13 cellular contexts compared by ENCODE assay signal in genomic region chr5:53991942-53992341, GRCh38.
A peak's percentile ranks its signal among the peaks of the same experiment; 100 is the strongest.
DNase-seq lines count a peak whose midpoint lies in the region; ATAC-seq and TF ChIP-seq lines count a peak whose summit lies in the region.
"Had no signal": no experiment of that assay in that cellular context is flagged by ENCODE, and none has a peak within 500 bp of the region (broad histone marks: within the 10 kb centered on the region; RNA-seq: fewer than 3 reads in every experiment).

No MANE protein-coding gene starts in this region.

- no peak overlapping the region for H3K14ac ChIP-seq in H9 (ENCODE audit: insufficient read depth, low read length)

- H3K36me3 Mint-ChIP-seq in H9 (ENCODE audit: insufficient read depth in 1 of 3, low read depth in 3 of 3) = no peaks in the 10 kb centered on the region

- no peaks in the 10 kb centered on the region for H3K27me3 Mint-ChIP-seq in H9 (ENCODE audit: low read depth)
- H3K27me3 Mint-ChIP-seq: brain had no signal

- no peak overlapping the region for H3K27ac Mint-ChIP-seq in H9
- H3K27ac Mint-ChIP-seq: brain had no signal

- H3K27ac ChIP-seq in C4-2B = no peak overlapping the region
- no peak overlapping the region for H3K27ac ChIP-seq in H9 (ENCODE audit: insufficient read length, low read depth, low read length)
- H3K27ac ChIP-seq in RWPE2 (ENCODE audit: poor library complexity, severe bottlenecking) = no peak overlapping the region
- no peak overlapping the region for H3K27ac ChIP-seq in foreskin keratinocyte
- H3K27ac ChIP-seq: VCaP had no signal

- H2AFZ ChIP-seq in H9 (ENCODE audit: low read length) = no peak overlapping the region

- no peak overlapping the region for H3K4me3 Mint-ChIP-seq in H9
- H3K4me3 Mint-ChIP-seq: brain had no signal

- H2BK5ac ChIP-seq in H9 (ENCODE audit: insufficient read length, low read length) = no peak overlapping the region

- no peak overlapping the region for H3K23ac ChIP-seq in H9 (ENCODE audit: insufficient read length, low read depth, low read length)

- H3K27me3 ChIP-seq in H9 (ENCODE audit: insufficient read depth, low read length) = no peaks in the 10 kb centered on the region
- H3K27me3 ChIP-seq in RWPE2 (ENCODE audit: insufficient read depth, poor library complexity, severe bottlenecking) = no peaks in the 10 kb centered on the region
- H3K27me3 ChIP-seq in foreskin keratinocyte = no peaks in the 10 kb centered on the region

- no peak overlapping the region for H3K4me2 ChIP-seq in H9 (ENCODE audit: insufficient read depth, insufficient read length, low read length)

- no peaks in the 10 kb centered on the region for H3K79me2 ChIP-seq in H9 (ENCODE audit: insufficient read depth, low read length)

- no peak overlapping the region for H2AK5ac ChIP-seq in H9 (ENCODE audit: insufficient read length, low read length)

- H3K4me1 ChIP-seq in H9 (ENCODE audit: insufficient read depth, low read length) = no peaks in the 10 kb centered on the region; the same call in 1 of the 2 replicates
- H3K4me1 ChIP-seq in RWPE2 (ENCODE audit: insufficient read depth, poor library complexity, severe bottlenecking) = peaks cover 16% of the 10 kb centered on the region
- H3K4me1 ChIP-seq in foreskin keratinocyte = peaks cover 8% of the 10 kb centered on the region

- no peak overlapping the region for H3K4ac ChIP-seq in H9 (ENCODE audit: low read depth, low read length)

- no peak overlapping the region for H3T11ph ChIP-seq in H9 (ENCODE audit: low read length)

- no peak for ATAC-seq in RWPE2 (ENCODE audit: low read depth)
- ATAC-seq in foreskin keratinocyte = no peak
- ATAC-seq in GM19395 (IDR thresholded peaks at IDR 0.05; ENCODE audit: unreplicated experiment) = no peak
- no peak for ATAC-seq in HG02840 (IDR thresholded peaks at IDR 0.05; ENCODE audit: low FRiP score, unreplicated experiment)

- H3K79me1 ChIP-seq in H9 (ENCODE audit: insufficient read depth, low read depth, low read length, poor library complexity, severe bottlenecking) = no peaks in the 10 kb centered on the region

- no peaks in the 10 kb centered on the region for H3K36me3 ChIP-seq in RWPE2 (ENCODE audit: low read depth)
- H3K36me3 ChIP-seq: HAP-1 had no signal

- peaks cover 26 to 32% of the 10 kb centered on the region in 2 experiments for H3K4me1 Mint-ChIP-seq in H9
- H3K4me1 Mint-ChIP-seq: brain had no signal

- no peak for DNase-seq in H9
- DNase-seq in RWPE2 (ENCODE audit: low spot score) = no peak
- DNase-seq in foreskin keratinocyte = no peak
- DNase-seq in NCI-H146 (lab: John Stamatoyannopoulos, UW) = no peak
- DNase-seq in NCI-H510A (lab: John Stamatoyannopoulos, UW) = no peak
- DNase-seq: stimulated activated CD4-positive, alpha-beta T cell treated with anti-CD3 and anti-CD28 coated beads, Interleukin-4, amount 100 ng/mL, for 1 hour had no signal

- no peak overlapping the region for H3K18ac ChIP-seq in H9 (ENCODE audit: insufficient read length, low read depth, low read length)

- peak; percentile 69 for TF ChIP-seq CTCF in C4-2B (conservative IDR thresholded peaks at IDR 0.05)
- TF ChIP-seq CTCF in H9 (conservative IDR thresholded peaks at IDR 0.05) = peak; percentile 72
- TF ChIP-seq CTCF in RWPE2 (IDR thresholded peaks at IDR 0.05; ENCODE audit: poor library complexity, severe bottlenecking) = peak; percentile 23
- peak; percentile 60 for TF ChIP-seq CTCF in foreskin keratinocyte (conservative IDR thresholded peaks at IDR 0.05)

- H4K20me1 ChIP-seq in H9 (ENCODE audit: control insufficient read depth, insufficient read depth, insufficient read length) = no peaks in the 10 kb centered on the region

- H3K23me2 ChIP-seq in H9 (ENCODE audit: insufficient read length, low read depth, low read length, poor library complexity, severe bottlenecking) = no peaks in the 10 kb centered on the region

- WGBS in H9 (ENCODE audit: extremely low coverage, insufficient read length, low lambda C conversion rate) = no CpG with 5 or more reads among the region's 4 CpGs

- no peak overlapping the region for H2BK15ac ChIP-seq in H9 (ENCODE audit: low read depth, low read length)

- no peak overlapping the region for H4K91ac ChIP-seq in H9 (ENCODE audit: insufficient read length, low read depth, low read length)

- no peak overlapping the region for H2BK12ac ChIP-seq in H9 (ENCODE audit: insufficient read length, low read depth, low read length)

- H2BK120ac ChIP-seq in H9 (ENCODE audit: low read depth, low read length, poor library complexity, severe bottlenecking) = no peak overlapping the region

- no peak overlapping the region for H3K4me3 ChIP-seq in RWPE2 (ENCODE audit: severe bottlenecking)
- H3K4me3 ChIP-seq: HAP-1, lung had no signal

- H3K9me3 ChIP-seq in H9 (ENCODE audit: control insufficient read depth, low read depth, low read length) = no peaks in the 10 kb centered on the region
- H3K9me3 ChIP-seq in RWPE2 (ENCODE audit: severe bottlenecking) = no peaks in the 10 kb centered on the region
- H3K9me3 ChIP-seq: HAP-1 had no signal

- no peak overlapping the region for H3K56ac ChIP-seq in H9 (ENCODE audit: insufficient read length, low read depth, low read length)

- H3K9ac ChIP-seq in H9 (ENCODE audit: extremely low read depth, insufficient read length, low read length) = no peak overlapping the region

- no peak overlapping the region for H4K8ac ChIP-seq in H9 (replicated peaks; ENCODE audit: insufficient read length, low read depth, low read length)

- no peak overlapping the region for H2BK20ac ChIP-seq in H9 (ENCODE audit: low read depth, low read length, poor library complexity, severe bottlenecking)

- H4K5ac ChIP-seq in H9 (ENCODE audit: insufficient read length, low read depth, low read length) = no peak overlapping the region

- H3K9me3 Mint-ChIP-seq in H9 = no peaks in the 10 kb centered on the region
- H3K9me3 Mint-ChIP-seq: brain had no signal
